15 cellular contexts compared by ENCODE assay signal in the genomic region with DNA sequence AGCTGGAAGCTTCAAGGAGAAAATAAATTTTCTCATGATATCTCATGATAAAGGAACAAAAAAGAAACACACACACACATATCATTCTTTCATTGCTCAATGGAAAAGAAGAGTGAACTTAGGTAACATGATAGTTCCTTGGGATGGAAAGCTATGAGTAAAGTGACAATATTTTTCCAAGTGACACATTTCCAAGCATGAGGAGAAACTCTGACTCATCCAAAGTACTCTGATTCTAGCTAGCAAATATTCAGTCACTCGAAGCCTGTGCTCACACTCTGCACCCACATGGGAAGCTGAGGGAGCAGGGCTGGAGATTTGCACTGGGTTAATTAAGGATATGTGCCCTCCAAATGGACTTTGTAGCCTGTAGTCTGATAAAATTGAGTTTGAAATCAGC.
DNase-seq lines count a peak whose midpoint lies in the region; TF ChIP-seq lines count a peak whose summit lies in the region.
"Had no signal": no experiment of that assay in that cellular context is flagged by ENCODE, and none has a peak within 500 bp of the region (broad histone marks: within the 10 kb centered on the region; RNA-seq: fewer than 3 reads in every experiment).

No MANE protein-coding gene starts in this region.

- no peaks in the 10 kb centered on the region for H3K9me3 ChIP-seq in HEK293 (ENCODE audit: control insufficient read depth, insufficient read depth, low read depth, low read length)
- no peaks in the 10 kb centered on the region for H3K9me3 ChIP-seq in neuronal stem cell (replicated peaks in 1 of 2; ENCODE audit: control insufficient read depth in 2 of 2, insufficient read depth in 1 of 2, low read depth in 1 of 2, low read length in 2 of 2)
- H3K9me3 ChIP-seq: upper lobe of left lung had no signal

- CTCF ChIA-PET in HEK293 (lab: Yijun Ruan, JAX) = no interaction called here

- H2AFZ ChIP-seq in ACC112 (ENCODE audit: low read length, unreplicated experiment) = peak overlapping the region; percentile 52
- H2AFZ ChIP-seq in neuronal stem cell (ENCODE audit: low read length) = no peak overlapping the region
- H2AFZ ChIP-seq: hepatocyte had no signal

- TF ChIP-seq CTCF in HEK293 (tag by site-specific recombination; IDR thresholded peaks at IDR 0.05) (no peak), astrocyte of the cerebellum (IDR thresholded peaks at IDR 0.05; ENCODE audit: low read depth, low read length, missing control alignments) (no peak)

- peaks cover 14% of the 10 kb centered on the region for H3K4me1 ChIP-seq in ACC112 (ENCODE audit: control insufficient read depth, insufficient read depth, low read length, unreplicated experiment)
- H3K4me1 ChIP-seq in HEK293 (ENCODE audit: control insufficient read depth, insufficient read depth, low read length) = no peaks in the 10 kb centered on the region
- no peaks in the 10 kb centered on the region for H3K4me1 ChIP-seq in neuronal stem cell (ENCODE audit: control insufficient read depth in 2 of 2, insufficient read depth in 1 of 2, low read depth in 1 of 2, low read length in 2 of 2)
- H3K4me1 ChIP-seq: upper lobe of left lung had no signal

- H2AK5ac ChIP-seq in neuronal stem cell (ENCODE audit: low read depth, low read length) = no peak overlapping the region

- no peak overlapping the region for H3K23ac ChIP-seq in neuronal stem cell (ENCODE audit: low read depth, low read length, poor library complexity)

- POLR2A ChIA-PET in HEK293 (lab: Yijun Ruan, JAX) = no interaction called here

- H3K9ac ChIP-seq in neuronal stem cell (ENCODE audit: low read depth, low read length, poor library complexity) = no peak overlapping the region

- DNase-seq in astrocyte of the cerebellum (ENCODE audit: low read depth) (peak; percentile 0), iris pigment epithelial cell (ENCODE audit: low read depth) (peak; percentile 75), NCI-H2227 treated with DMSO at 0.1 percent for 48 hours (lab: John Stamatoyannopoulos, UW) (no peak), NCI-H774 (lab: John Stamatoyannopoulos, UW) (no peak), neuronal stem cell (ENCODE audit: low spot score) (no peak), cerebellar nuclear complex (lab: John Stamatoyannopoulos, UW) (no peak)
- DNase-seq: aorta; NCI-H1048; NCI-H446 treated with DMSO at 0.1 percent for 48 hours; stimulated activated CD4-positive, alpha-beta T cell treated with anti-CD3 and anti-CD28 coated beads, Interleukin-15, amount 100 ng/mL, for 24 hours; T1000; upper lobe of left lung had no signal

- H3K4me3 ChIP-seq in ACC112 (ENCODE audit: low read depth, low read length) (0 out of 2 replicates have a peak overlapping the region, but pooled peaks have one; percentile 28), HEK293 (ENCODE audit: low read depth, low read length) (no peak overlapping the region), astrocyte of the cerebellum (ENCODE audit: low read depth, low read length) (no peak overlapping the region), neuronal stem cell (ENCODE audit: low read length in 2 of 2) (no peak overlapping the region)
- H3K4me3 ChIP-seq: hepatocyte, upper lobe of left lung had no signal

- no peak overlapping the region for H4K91ac ChIP-seq in neuronal stem cell (ENCODE audit: low read depth, low read length, poor library complexity)

- H3K27ac ChIP-seq in ACC112 (ENCODE audit: low read depth, low read length) (peak overlapping the region; percentile 77), HEK293 (ENCODE audit: extremely low read depth, low read depth, low read length) (no peak overlapping the region), neuronal stem cell (replicated peaks; ENCODE audit: low read length) (no peak overlapping the region)
- H3K27ac ChIP-seq: hepatocyte, upper lobe of left lung had no signal

- no peaks in the 10 kb centered on the region for H3K79me2 ChIP-seq in ACC112 (ENCODE audit: control insufficient read depth, insufficient read depth, low read length, unreplicated experiment)
- H3K79me2 ChIP-seq: hepatocyte had no signal

- H3K79me1 ChIP-seq in neuronal stem cell (ENCODE audit: low read depth, low read length) = no peaks in the 10 kb centered on the region

- H2BK5ac ChIP-seq in neuronal stem cell (ENCODE audit: low read length) = no peak overlapping the region

- H3K4ac ChIP-seq in neuronal stem cell (ENCODE audit: low read length) = no peak overlapping the region

- H3K4me2 ChIP-seq in neuronal stem cell (ENCODE audit: insufficient read depth, low read length, poor library complexity, severe bottlenecking) = no peak overlapping the region
- H3K4me2 ChIP-seq: hepatocyte had no signal

- H3K36me3 ChIP-seq in ACC112 (ENCODE audit: insufficient read depth, low read length) = no peaks in the 10 kb centered on the region
- no peaks in the 10 kb centered on the region for H3K36me3 ChIP-seq in HEK293 (ENCODE audit: control insufficient read depth in 2 of 2, insufficient read depth in 1 of 2, low read length in 2 of 2)
- H3K36me3 ChIP-seq in neuronal stem cell (replicated peaks in 1 of 2; ENCODE audit: control insufficient read depth in 2 of 2, insufficient read depth in 2 of 2, low read length in 2 of 2) = no peaks in the 10 kb centered on the region
- H3K36me3 ChIP-seq: upper lobe of left lung had no signal

- H4K8ac ChIP-seq in neuronal stem cell (ENCODE audit: low read depth, low read length) = no peak overlapping the region

- no peak overlapping the region for H3K14ac ChIP-seq in neuronal stem cell (ENCODE audit: low read length)

- no peak overlapping the region for H3K18ac ChIP-seq in neuronal stem cell (ENCODE audit: low read length)

- no peaks in the 10 kb centered on the region for H3K27me3 ChIP-seq in ACC112 (ENCODE audit: insufficient read depth, low read length)
- H3K27me3 ChIP-seq in neuronal stem cell (ENCODE audit: control insufficient read depth in 3 of 3, insufficient read depth in 3 of 3, low read depth in 1 of 3, low read length in 3 of 3) = no peaks in the 10 kb centered on the region
- H3K27me3 ChIP-seq: hepatocyte, upper lobe of left lung had no signal

- in situ Hi-C loops in astrocyte of the cerebellum (cut with HindIII; ENCODE audit: low sequenced_read_pairs) = no loop called here

- H2BK120ac ChIP-seq in neuronal stem cell (ENCODE audit: low read depth, low read length) = no peak overlapping the region

- no peak overlapping the region for H2BK12ac ChIP-seq in neuronal stem cell (ENCODE audit: low read length)

- no peak overlapping the region for H2BK15ac ChIP-seq in neuronal stem cell (ENCODE audit: low read length)

- WGBS in neuronal stem cell (ENCODE audit: extremely low coverage in 2 of 2, insufficient read length in 2 of 2, insufficient replicate concordance in 1 of 2), 2 donors = no CpG with 5 or more reads among the region's 1 CpG

TF ChIP-seq in HEK293, 187 proteins besides CTCF, POLR2A, EP300 and RAD21 (continues in another document):
- TF ChIP-seq ZNF777 (tag by site-specific recombination; IDR thresholded peaks at IDR 0.05; ENCODE audit: borderline replicate concordance) (no peak), ZNF211 (tag by site-specific recombination; IDR thresholded peaks at IDR 0.05; ENCODE audit: low read depth) (no peak), ZNF658 (tag by site-specific recombination; IDR thresholded peaks at IDR 0.05) (no peak), GLI2 (tag by site-specific recombination; IDR thresholded peaks at IDR 0.05; ENCODE audit: borderline replicate concordance, low read depth) (no peak), ZNF596 (tag by site-specific recombination; IDR thresholded peaks at IDR 0.05) (no peak), ZNF350 (tag by site-specific recombination; IDR thresholded peaks at IDR 0.05) (no peak), KLF8 (tag by site-specific recombination; IDR thresholded peaks at IDR 0.05) (0 out of 2 replicates have a peak, but pooled peaks have one; percentile 26), SCRT1 (tag by site-specific recombination; IDR thresholded peaks at IDR 0.05; ENCODE audit: borderline replicate concordance) (no peak), ZEB2 (tag by site-specific recombination; IDR thresholded peaks at IDR 0.05) (0 out of 2 replicates have a peak, but pooled peaks have one; percentile 23), ZNF521 (tag by site-specific recombination; IDR thresholded peaks at IDR 0.05) (no peak), ZNF768 (tag by site-specific recombination; IDR thresholded peaks at IDR 0.05) (no peak), ZNF366 (tag by site-specific recombination; conservative IDR thresholded peaks at IDR 0.05) (peak; percentile 74), ZNF473 (tag by site-specific recombination; IDR thresholded peaks at IDR 0.05) (no peak), GLI4 (tag by site-specific recombination; IDR thresholded peaks at IDR 0.05) (no peak)
- TF ChIP-seq, protein P1, sequence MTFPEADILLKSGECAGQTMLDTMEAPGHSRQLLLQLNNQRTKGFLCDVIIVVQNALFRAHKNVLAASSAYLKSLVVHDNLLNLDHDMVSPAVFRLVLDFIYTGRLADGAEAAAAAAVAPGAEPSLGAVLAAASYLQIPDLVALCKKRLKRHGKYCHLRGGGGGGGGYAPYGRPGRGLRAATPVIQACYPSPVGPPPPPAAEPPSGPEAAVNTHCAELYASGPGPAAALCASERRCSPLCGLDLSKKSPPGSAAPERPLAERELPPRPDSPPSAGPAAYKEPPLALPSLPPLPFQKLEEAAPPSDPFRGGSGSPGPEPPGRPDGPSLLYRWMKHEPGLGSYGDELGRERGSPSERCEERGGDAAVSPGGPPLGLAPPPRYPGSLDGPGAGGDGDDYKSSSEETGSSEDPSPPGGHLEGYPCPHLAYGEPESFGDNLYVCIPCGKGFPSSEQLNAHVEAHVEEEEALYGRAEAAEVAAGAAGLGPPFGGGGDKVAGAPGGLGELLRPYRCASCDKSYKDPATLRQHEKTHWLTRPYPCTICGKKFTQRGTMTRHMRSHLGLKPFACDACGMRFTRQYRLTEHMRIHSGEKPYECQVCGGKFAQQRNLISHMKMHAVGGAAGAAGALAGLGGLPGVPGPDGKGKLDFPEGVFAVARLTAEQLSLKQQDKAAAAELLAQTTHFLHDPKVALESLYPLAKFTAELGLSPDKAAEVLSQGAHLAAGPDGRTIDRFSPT (tag by site-specific recombination; IDR thresholded peaks at IDR 0.05) = peak; percentile 84
- TF ChIP-seq, protein P2, sequence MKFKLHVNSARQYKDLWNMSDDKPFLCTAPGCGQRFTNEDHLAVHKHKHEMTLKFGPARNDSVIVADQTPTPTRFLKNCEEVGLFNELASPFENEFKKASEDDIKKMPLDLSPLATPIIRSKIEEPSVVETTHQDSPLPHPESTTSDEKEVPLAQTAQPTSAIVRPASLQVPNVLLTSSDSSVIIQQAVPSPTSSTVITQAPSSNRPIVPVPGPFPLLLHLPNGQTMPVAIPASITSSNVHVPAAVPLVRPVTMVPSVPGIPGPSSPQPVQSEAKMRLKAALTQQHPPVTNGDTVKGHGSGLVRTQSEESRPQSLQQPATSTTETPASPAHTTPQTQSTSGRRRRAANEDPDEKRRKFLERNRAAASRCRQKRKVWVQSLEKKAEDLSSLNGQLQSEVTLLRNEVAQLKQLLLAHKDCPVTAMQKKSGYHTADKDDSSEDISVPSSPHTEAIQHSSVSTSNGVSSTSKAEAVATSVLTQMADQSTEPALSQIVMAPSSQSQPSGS (tag by site-specific recombination; IDR thresholded peaks at IDR 0.05; ENCODE audit: low read depth) = no peak

Comparison
In these comparisons a context has a peak if more than half of its experiments do, and no peak if none do; other contexts are left out.
1. DNase-seq: peak in astrocyte of the cerebellum (single experiment) and iris pigment epithelial cell (single experiment); none in NCI-H2227 treated with DMSO at 0.1 percent for 48 hours (single experiment), NCI-H774 (single experiment), neuronal stem cell (single experiment) and cerebellar nuclear complex (0 of 2).